ENCODE assay signal across 8 cellular contexts in the genomic region with DNA sequence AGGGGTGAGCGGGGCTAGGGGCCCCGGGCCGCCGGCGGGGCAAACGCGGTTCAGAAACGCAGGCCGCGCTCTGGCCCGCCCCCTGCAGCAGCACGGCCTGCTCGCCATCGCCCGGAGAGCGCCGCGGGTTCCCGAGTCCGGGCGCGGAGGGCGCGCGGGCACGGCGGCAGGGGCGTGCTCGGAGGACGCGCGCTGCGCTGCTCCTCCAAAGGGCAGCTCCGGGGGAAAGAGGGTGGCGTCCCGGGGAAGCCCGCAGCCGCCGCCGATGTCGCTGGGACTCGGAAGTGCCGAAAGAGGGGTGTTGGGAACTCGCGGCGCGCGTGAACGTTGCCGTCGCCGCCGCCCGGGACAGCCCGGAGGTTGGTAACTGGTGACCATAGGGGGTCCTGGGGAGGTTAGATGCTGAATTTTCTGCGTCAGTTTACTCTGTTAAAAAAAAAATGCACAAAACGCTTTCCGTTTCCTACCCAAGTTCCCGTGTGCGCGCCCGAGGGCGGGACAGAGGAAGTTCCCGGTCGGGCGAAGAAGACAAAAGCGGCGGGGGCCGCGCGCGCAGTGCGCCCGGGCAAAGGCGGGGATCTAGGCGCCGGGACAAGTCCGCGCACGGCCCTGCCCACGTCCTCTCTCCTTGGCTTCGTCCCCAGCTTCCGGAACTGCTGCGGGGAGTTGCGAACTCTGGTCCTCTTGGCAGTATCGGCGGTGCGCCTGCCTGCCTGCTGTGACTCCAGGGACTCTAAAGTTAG. TPM values are rescaled to one million over a fixed set of nuclear protein-coding genes. Genes with fewer than 3 reads are reported as not detected.
DNase-seq lines count a peak whose midpoint lies in the region; ATAC-seq and TF ChIP-seq lines count a peak whose summit lies in the region.

A gene (plus strand): TSS at position 157 of the 743 bp plus-strand sequence. CDS start 20,074 bp downstream, outside the sequence.

- H3K36me3 ChIP-seq in tibial nerve: no peaks in the 10 kb centered on the region

- no peak for TF ChIP-seq CTCF in glutamatergic neuron (IDR thresholded peaks at IDR 0.05; ENCODE audit: partially characterized antibody, unreplicated experiment)
- TF ChIP-seq CTCF in omental fat pad (IDR thresholded peaks at IDR 0.05): no peak
- TF ChIP-seq CTCF in tibial nerve (IDR thresholded peaks at IDR 0.05): peak in 1 of 5 experiments; percentile 27

- peak in 1 of 2 donors; percentile 60 for TF ChIP-seq EP300 in tibial nerve (IDR thresholded peaks at IDR 0.05)

- H3K36me3 Mint-ChIP-seq in activated naive CD4-positive, alpha-beta T cell treated with anti-CD3 and anti-CD28 coated beads, Interleukin-2, amount 50 U/mL, for 24 hours: no peaks in the 10 kb centered on the region
- H3K36me3 Mint-ChIP-seq in glutamatergic neuron (ENCODE audit: unreplicated experiment): peaks cover 5% of the 10 kb centered on the region

- H3K4me1 ChIP-seq in tibial nerve: peaks cover 0 to 23% (median 4%) of the 10 kb centered on the region in 4 donors

- H3K4me1 Mint-ChIP-seq in activated naive CD4-positive, alpha-beta T cell treated with anti-CD3 and anti-CD28 coated beads, Interleukin-2, amount 50 U/mL, for 24 hours: peaks cover 21% of the 10 kb centered on the region
- no peaks in the 10 kb centered on the region for H3K4me1 Mint-ChIP-seq in glutamatergic neuron (ENCODE audit: low read depth, unreplicated experiment)

- H3K9me3 Mint-ChIP-seq in activated naive CD4-positive, alpha-beta T cell treated with anti-CD3 and anti-CD28 coated beads, Interleukin-2, amount 50 U/mL, for 24 hours: peaks cover under 1% of the 10 kb centered on the region
- peaks cover 3% of the 10 kb centered on the region for H3K9me3 Mint-ChIP-seq in glutamatergic neuron (ENCODE audit: unreplicated experiment)

- DNase-seq in EH (ENCODE audit: low read depth) (peak; percentile 81), KBM-7 (peak; percentile 92), glutamatergic neuron (peak; percentile 63), omental fat pad (ENCODE audit: low spot score) (no peak), tibial nerve (ENCODE audit: low spot score in 2 of 2) (peak; percentile 34 to 46)

- peak; percentile 59 for ATAC-seq in GM21723 (IDR thresholded peaks at IDR 0.05; ENCODE audit: unreplicated experiment)
- peak; percentile 91 for ATAC-seq in omental fat pad (ENCODE audit: low FRiP score)

- TF ChIP-seq POLR2A in Raji (IDR thresholded peaks at IDR 0.05; ENCODE audit: insufficient read depth, low read depth, low read length) (peak; percentile 48), tibial nerve (IDR thresholded peaks at IDR 0.05) (peak in 1 of 2 donors; percentile 22)

- H3K27ac Mint-ChIP-seq in activated naive CD4-positive, alpha-beta T cell treated with anti-CD3 and anti-CD28 coated beads, Interleukin-2, amount 50 U/mL, for 24 hours: peak within 1 kb of the TSS; percentile 94
- peak within 1 kb of the TSS; percentile 64 for H3K27ac Mint-ChIP-seq in glutamatergic neuron (ENCODE audit: unreplicated experiment)

- H3K4me3 ChIP-seq in tibial nerve: peak within 1 kb of the TSS; percentile 73 to 96 (median 81)

- in situ Hi-C loops in KBM-7 (cut with MboI; ENCODE audit: low pct_unique_long_range_greater_than_20kb, low sequenced_read_pairs): no loop called here

- no peaks in the 10 kb centered on the region for H3K27me3 ChIP-seq in tibial nerve

- H3K27ac ChIP-seq in tibial nerve: peak within 1 kb of the TSS; percentile 91 to 98 (median 94)

- peaks cover 0 to 15% (median 0%) of the 10 kb centered on the region in 4 donors for H3K9me3 ChIP-seq in tibial nerve

- 0% methylated on average over 55 to 71 of the region's 88 CpGs for WGBS in tibial nerve, 2 donors

- peak within 1 kb of the TSS; percentile 91 for H3K4me3 Mint-ChIP-seq in activated naive CD4-positive, alpha-beta T cell treated with anti-CD3 and anti-CD28 coated beads, Interleukin-2, amount 50 U/mL, for 24 hours
- peak within 1 kb of the TSS; percentile 96 for H3K4me3 Mint-ChIP-seq in glutamatergic neuron (ENCODE audit: unreplicated experiment)

- H3K27me3 Mint-ChIP-seq in activated naive CD4-positive, alpha-beta T cell treated with anti-CD3 and anti-CD28 coated beads, Interleukin-2, amount 50 U/mL, for 24 hours: peaks cover 10% of the 10 kb centered on the region
- H3K27me3 Mint-ChIP-seq in glutamatergic neuron (ENCODE audit: unreplicated experiment): no peaks in the 10 kb centered on the region

RNA-seq across cellular contexts. Expression of the gene that starts here (rescaled TPM):
- total RNA-seq in glutamatergic neuron (ENCODE audit: unreplicated experiment): 2.3 TPM
- total RNA-seq in omental fat pad: 1 to 10 TPM; 3.4 to 7.8 (median 4.6) TPM
- total RNA-seq in tibial nerve: 1 to 10 TPM; 4.8 to 5.9 (median 5.3) TPM
